ENCODE assay signal across 8 cellular contexts in the genomic region with DNA sequence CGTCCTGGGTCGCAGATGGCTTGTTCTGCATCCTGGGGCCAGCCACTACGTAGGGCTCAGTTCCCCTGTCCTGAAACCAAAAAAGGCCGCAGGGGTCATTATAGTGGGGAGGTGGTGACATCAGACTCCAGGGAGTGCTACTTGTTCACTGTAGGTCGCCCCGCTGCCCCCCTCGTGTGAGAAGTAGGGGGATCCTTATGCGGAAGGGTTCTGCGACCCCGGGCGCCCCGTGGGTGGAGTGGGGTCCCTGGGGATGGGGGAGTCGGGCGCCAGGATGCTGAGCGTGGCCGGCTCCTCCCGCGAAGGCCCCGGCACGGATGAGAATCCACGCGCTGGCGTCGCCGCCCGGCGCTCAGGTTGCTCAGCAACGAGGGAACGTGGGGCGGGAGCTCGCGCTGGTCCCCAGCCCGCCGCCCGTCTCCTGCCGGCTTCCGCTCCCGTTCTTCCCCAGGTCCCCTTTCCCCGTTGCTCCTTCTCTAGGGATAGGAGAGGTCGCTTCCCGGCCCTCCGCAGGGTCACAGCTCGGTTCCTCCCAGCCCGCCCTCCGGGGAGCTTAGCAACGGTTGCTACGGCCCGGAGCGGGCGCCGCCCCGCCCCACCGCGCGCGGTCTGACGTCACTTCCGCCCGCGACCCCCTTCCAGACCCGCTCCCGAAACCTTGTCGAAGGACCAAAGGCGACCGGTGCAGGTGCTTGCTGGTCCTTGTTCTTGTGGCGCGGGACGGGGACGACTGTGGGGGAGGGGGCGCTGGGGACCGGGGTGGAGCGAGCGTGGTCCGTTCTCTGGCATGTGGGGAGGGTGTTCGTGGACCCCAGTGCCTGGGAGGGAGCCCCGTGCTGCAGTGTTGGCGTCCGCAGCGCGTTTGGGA. TPM values are rescaled to one million over a fixed set of nuclear protein-coding genes. Genes with fewer than 3 reads are reported as not detected.
DNase-seq lines count a peak whose midpoint lies in the region; TF ChIP-seq lines count a peak whose summit lies in the region.

Gene NAT14 (plus strand): TSS at position 618 of the 868 bp plus-strand sequence. CDS start 521 bp downstream, outside the sequence.

- peak; percentile 38 for DNase-seq in DMS114 treated with DMSO at 0.1 percent for 48 hours (lab: John Stamatoyannopoulos, UW; ENCODE audit: unreplicated experiment)
- DNase-seq in NCI-H345 treated with DMSO at 0.1 percent for 48 hours (lab: John Stamatoyannopoulos, UW; ENCODE audit: unreplicated experiment) = peak; percentile 33
- peak; percentile 67 to 73 for DNase-seq in activated CD4-positive, alpha-beta T cell treated with anti-CD3 and anti-CD28 coated beads, Interleukin-2, amount 50 U/mL, for 48 hours
- peak; percentile 50 to 69 for DNase-seq in lung microvascular endothelial cell (ENCODE audit: low read depth in 2 of 2)
- DNase-seq in stimulated activated CD8-positive, alpha-beta memory T cell treated with anti-CD3 and anti-CD28 coated beads, Interleukin-15, amount 100 ng/mL, for 48 hours (ENCODE audit: low read depth in 2 of 2) = peak; percentile 49 to 51
- no peak for DNase-seq in NK-92 (lab: John Stamatoyannopoulos, UW; ENCODE audit: unreplicated experiment)

- H3K4me1 ChIP-seq in HEK293 (ENCODE audit: control insufficient read depth, insufficient read depth, low read length) (peaks cover 23% of the 10 kb centered on the region), ectodermal cell (ENCODE audit: control insufficient read depth, insufficient read depth, low read length) (peaks cover 35% of the 10 kb centered on the region)

- TF ChIP-seq CTCF in HEK293 (tag by site-specific recombination; IDR thresholded peaks at IDR 0.05) = no peak

- H3K9me3 ChIP-seq in HEK293 (ENCODE audit: control insufficient read depth, insufficient read depth, low read depth, low read length) = no peaks in the 10 kb centered on the region
- no peaks in the 10 kb centered on the region for H3K9me3 ChIP-seq in ectodermal cell (ENCODE audit: control insufficient read depth, low read length)

- peak within 1 kb of the TSS; percentile 91 for H3K4me3 ChIP-seq in HEK293 (ENCODE audit: low read depth, low read length)
- H3K4me3 ChIP-seq in ectodermal cell (ENCODE audit: insufficient read depth, low read depth, low read length) = peak within 1 kb of the TSS; percentile 81

- H3K27ac ChIP-seq in HEK293 (ENCODE audit: extremely low read depth, low read depth, low read length) (peak within 1 kb of the TSS; percentile 59; the same call in 1 of the 2 replicates), ectodermal cell (ENCODE audit: insufficient read depth, low read depth, low read length, poor library complexity, severe bottlenecking) (peak within 1 kb of the TSS; percentile 77)

- no peaks in the 10 kb centered on the region for H3K27me3 ChIP-seq in ectodermal cell (ENCODE audit: control insufficient read depth, insufficient read depth, low read length, poor library complexity, severe bottlenecking)

- POLR2A ChIA-PET in HEK293 (lab: Yijun Ruan, JAX) = interaction anchor here (0.6 to 3.5 kb wide), 16 partner anchors 9 to 367 kb away, joined by 3 to 44 read pairs (median 4); partner anchors contain the start of genes FIZ1, ISOC2, KMT5C and PPP1R12C

- whole genome bisulfite sequencing in ectodermal cell, 2 experiments = 4% methylated on average over 80 of the region's 80 CpGs

- peaks cover 0 to 9% of the 10 kb centered on the region in 2 experiments; a peak in 1 of 3 replicates for H3K36me3 ChIP-seq in HEK293 (ENCODE audit: control insufficient read depth in 2 of 2, insufficient read depth in 1 of 2, low read length in 2 of 2)
- H3K36me3 ChIP-seq in ectodermal cell (ENCODE audit: control insufficient read depth, insufficient read depth, low read length) = peaks cover 6% of the 10 kb centered on the region

- CTCF ChIA-PET in HEK293 (lab: Yijun Ruan, JAX) = interaction anchor here (0.6 to 4.3 kb wide), 7 partner anchors 9 to 344 kb away, joined by 3 to 42 read pairs (median 3); no protein-coding TSS in a partner anchor

TF ChIP-seq in HEK293, 187 proteins besides CTCF, POLR2A, EP300 and RAD21 (continues in another document):
- TF ChIP-seq ZNF266 (tag by site-specific recombination; IDR thresholded peaks at IDR 0.05; ENCODE audit: low read depth) (no peak), ZNF768 (tag by site-specific recombination; IDR thresholded peaks at IDR 0.05) (no peak), ZNF138 (tag by site-specific recombination; IDR thresholded peaks at IDR 0.05; ENCODE audit: borderline replicate concordance) (no peak), ZBTB21 (tag by site-specific recombination; IDR thresholded peaks at IDR 0.05) (peak; percentile 52; the same call in 1 of the 2 replicates), ZNF239 (tag by site-specific recombination; IDR thresholded peaks at IDR 0.05) (no peak), ZIC2 (tag by site-specific recombination; IDR thresholded peaks at IDR 0.05) (peak; percentile 41), FEZF1 (tag by site-specific recombination; IDR thresholded peaks at IDR 0.05) (no peak), BCL11A (tag by site-specific recombination; IDR thresholded peaks at IDR 0.05; ENCODE audit: low read depth) (no peak), ZNF473 (tag by site-specific recombination; IDR thresholded peaks at IDR 0.05) (no peak), ZNF521 (tag by site-specific recombination; IDR thresholded peaks at IDR 0.05) (no peak), ATF2 (tag by site-specific recombination; IDR thresholded peaks at IDR 0.05; ENCODE audit: low read depth) (peak; percentile 90), ZFP41 (tag by site-specific recombination; IDR thresholded peaks at IDR 0.05; ENCODE audit: borderline replicate concordance) (no peak), ZNF610 (tag by site-specific recombination; IDR thresholded peaks at IDR 0.05; ENCODE audit: borderline replicate concordance) (0 out of 2 replicates have a peak, but pooled peaks have one; percentile 48), ZNF843 (tag by site-specific recombination; IDR thresholded peaks at IDR 0.05) (no peak), KLF8 (tag by site-specific recombination; IDR thresholded peaks at IDR 0.05) (peak; percentile 71), ZNF114 (tag by site-specific recombination; IDR thresholded peaks at IDR 0.05) (no peak), RBAK (tag by site-specific recombination; IDR thresholded peaks at IDR 0.05) (no peak), ZNF214 (tag by site-specific recombination; IDR thresholded peaks at IDR 0.05; ENCODE audit: borderline replicate concordance) (no peak), ZEB2 (tag by site-specific recombination; IDR thresholded peaks at IDR 0.05) (no peak), ZSCAN23 (tag by site-specific recombination; IDR thresholded peaks at IDR 0.05) (no peak)
- TF ChIP-seq, protein P1, sequence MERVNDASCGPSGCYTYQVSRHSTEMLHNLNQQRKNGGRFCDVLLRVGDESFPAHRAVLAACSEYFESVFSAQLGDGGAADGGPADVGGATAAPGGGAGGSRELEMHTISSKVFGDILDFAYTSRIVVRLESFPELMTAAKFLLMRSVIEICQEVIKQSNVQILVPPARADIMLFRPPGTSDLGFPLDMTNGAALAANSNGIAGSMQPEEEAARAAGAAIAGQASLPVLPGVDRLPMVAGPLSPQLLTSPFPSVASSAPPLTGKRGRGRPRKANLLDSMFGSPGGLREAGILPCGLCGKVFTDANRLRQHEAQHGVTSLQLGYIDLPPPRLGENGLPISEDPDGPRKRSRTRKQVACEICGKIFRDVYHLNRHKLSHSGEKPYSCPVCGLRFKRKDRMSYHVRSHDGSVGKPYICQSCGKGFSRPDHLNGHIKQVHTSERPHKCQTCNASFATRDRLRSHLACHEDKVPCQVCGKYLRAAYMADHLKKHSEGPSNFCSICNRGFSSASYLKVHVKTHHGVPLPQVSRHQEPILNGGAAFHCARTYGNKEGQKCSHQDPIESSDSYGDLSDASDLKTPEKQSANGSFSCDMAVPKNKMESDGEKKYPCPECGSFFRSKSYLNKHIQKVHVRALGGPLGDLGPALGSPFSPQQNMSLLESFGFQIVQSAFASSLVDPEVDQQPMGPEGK (tag by site-specific recombination; IDR thresholded peaks at IDR 0.05) = no peak; the same call in 1 of the 2 replicates
- TF ChIP-seq, protein P2, sequence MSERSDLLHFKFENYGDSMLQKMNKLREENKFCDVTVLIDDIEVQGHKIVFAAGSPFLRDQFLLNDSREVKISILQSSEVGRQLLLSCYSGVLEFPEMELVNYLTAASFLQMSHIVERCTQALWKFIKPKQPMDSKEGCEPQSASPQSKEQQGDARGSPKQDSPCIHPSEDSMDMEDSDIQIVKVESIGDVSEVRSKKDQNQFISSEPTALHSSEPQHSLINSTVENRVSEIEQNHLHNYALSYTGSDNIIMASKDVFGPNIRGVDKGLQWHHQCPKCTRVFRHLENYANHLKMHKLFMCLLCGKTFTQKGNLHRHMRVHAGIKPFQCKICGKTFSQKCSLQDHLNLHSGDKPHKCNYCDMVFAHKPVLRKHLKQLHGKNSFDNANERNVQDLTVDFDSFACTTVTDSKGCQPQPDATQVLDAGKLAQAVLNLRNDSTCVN (tag by site-specific recombination; optimal IDR thresholded peaks at IDR 0.05) = peak; percentile 79

RNA-seq across cellular contexts. Expression of gene NAT14, which starts in this region (rescaled TPM):
- polyA plus RNA-seq in ectodermal cell (2013, experiment 1 of 4) = 70.2 TPM
- polyA plus RNA-seq in ectodermal cell (2013, experiment 2 of 4) = 71.7 TPM
- 51.4 TPM for polyA plus RNA-seq in ectodermal cell (2013, experiment 3 of 4)
- 68.8 TPM for polyA plus RNA-seq in ectodermal cell (2013, experiment 4 of 4)
- 5.2 and 7.2 TPM in 2 replicates for total RNA-seq in lung microvascular endothelial cell
